8 cellular contexts compared by ENCODE assay signal in genomic region chr20:35284267-35284991, GRCh38. TPM values are rescaled to one million over a fixed set of nuclear protein-coding genes. Genes with fewer than 3 reads are reported as not detected.
DNase-seq lines count a peak whose midpoint lies in the region; ATAC-seq and TF ChIP-seq lines count a peak whose summit lies in the region.

Gene EIF6 (minus strand): TSS chr20:35284772. CDS start chr20:35284487, 285 bp downstream.

- H3K4me3 ChIP-seq in BJ (ENCODE audit: low read depth, low read length) (peak within 1 kb of the TSS; percentile 91), NT2/D1 (ENCODE audit: insufficient read length, low read depth) (peak within 1 kb of the TSS; percentile 95)

- DNase-seq in BJ (ENCODE audit: low read depth) (no peak), HS-27A (ENCODE audit: low read depth) (peak; percentile 84), NT2/D1 (ENCODE audit: low read depth, low spot score) (peak; percentile 88), mesenteric fat pad (ENCODE audit: low spot score) (peak; percentile 93)
- peak; percentile 87 for DNase-seq in activated CD8-positive, alpha-beta memory T cell treated with anti-CD3 and anti-CD28 coated beads, Interleukin-2, amount 10 ng/mL, durations not matched to agents 7 days and 5 days
- peak; percentile 50 for DNase-seq in stimulated activated CD8-positive, alpha-beta memory T cell treated with anti-CD3 and anti-CD28 coated beads, Interleukin-15, amount 100 ng/mL, for 24 hours (ENCODE audit: low read depth)

- H3K27me3 Mint-ChIP-seq in activated CD8-positive, alpha-beta memory T cell treated with anti-CD3 and anti-CD28 coated beads, Interleukin-2, amount 10 ng/mL, durations not matched to agents 7 days and 5 days, result no peaks in the 10 kb centered on the region

- CTCF ChIA-PET in BJ (lab: Yijun Ruan, JAX), result interaction anchor here (0.6 to 2.5 kb wide), 9 partner anchors 12 to 179 kb away, joined by 3 to 10 read pairs (median 4); partner anchors contain the start of gene GDF5
- CTCF ChIA-PET in activated CD8-positive, alpha-beta memory T cell treated with anti-CD3 and anti-CD28 coated beads, Interleukin-2, amount 10 ng/mL, durations not matched to agents 7 days and 5 days (lab: Charles Lee), result interaction anchor here (0.9 to 3.2 kb wide), 13 partner anchors 9 to 411 kb away, joined by 3 to 22 read pairs (median 4); no protein-coding TSS in a partner anchor

- peak within 1 kb of the TSS; percentile 90 for H3K27ac Mint-ChIP-seq in activated CD8-positive, alpha-beta memory T cell treated with anti-CD3 and anti-CD28 coated beads, Interleukin-2, amount 10 ng/mL, durations not matched to agents 7 days and 5 days

- peaks cover 23% of the 10 kb centered on the region for H3K36me3 Mint-ChIP-seq in activated CD8-positive, alpha-beta memory T cell treated with anti-CD3 and anti-CD28 coated beads, Interleukin-2, amount 10 ng/mL, durations not matched to agents 7 days and 5 days

- peak within 1 kb of the TSS; percentile 84 for H3K4me3 Mint-ChIP-seq in activated CD8-positive, alpha-beta memory T cell treated with anti-CD3 and anti-CD28 coated beads, Interleukin-2, amount 10 ng/mL, durations not matched to agents 7 days and 5 days

- H3K27me3 ChIP-seq in BJ (ENCODE audit: control insufficient read depth, insufficient read depth, low read length), result no peaks in the 10 kb centered on the region
- no peaks in the 10 kb centered on the region for H3K27me3 ChIP-seq in NT2/D1 (ENCODE audit: insufficient read depth, insufficient read length)

- in situ Hi-C loops in endometrial microvascular endothelial cells (cut with HindIII; ENCODE audit: inconsistent ontology term, low pct_unique_long_range_greater_than_20kb, low sequenced_read_pairs), result no loop called here

- H3K9ac ChIP-seq in NT2/D1 (ENCODE audit: insufficient read length, low read depth), result peak within 1 kb of the TSS; percentile 99

- H3K9me3 Mint-ChIP-seq in activated CD8-positive, alpha-beta memory T cell treated with anti-CD3 and anti-CD28 coated beads, Interleukin-2, amount 10 ng/mL, durations not matched to agents 7 days and 5 days (ENCODE audit: low read depth), result no peaks in the 10 kb centered on the region

- no peaks in the 10 kb centered on the region for H3K9me3 ChIP-seq in NT2/D1 (ENCODE audit: insufficient read depth, low read length)

- POLR2A ChIA-PET in BJ (lab: Charles Lee), result interaction anchor here (0.6 to 1.2 kb wide), 5 partner anchors 22 to 1573 kb away, joined by 3 to 21 read pairs (median 4); partner anchors contain the start of gene CEP250

- peak; percentile 68 for ATAC-seq in GM19324 (IDR thresholded peaks at IDR 0.05; ENCODE audit: low FRiP score, unreplicated experiment)
- peak; percentile 89 for ATAC-seq in activated CD8-positive, alpha-beta memory T cell treated with anti-CD3 and anti-CD28 coated beads, Interleukin-2, amount 10 ng/mL, durations not matched to agents 7 days and 5 days

- peaks cover 30% of the 10 kb centered on the region for H3K4me1 Mint-ChIP-seq in activated CD8-positive, alpha-beta memory T cell treated with anti-CD3 and anti-CD28 coated beads, Interleukin-2, amount 10 ng/mL, durations not matched to agents 7 days and 5 days

- peaks cover 4% of the 10 kb centered on the region for H3K4me1 ChIP-seq in NT2/D1 (ENCODE audit: insufficient read depth, insufficient read length)

- no peak for TF ChIP-seq CTCF in BJ (IDR thresholded peaks at IDR 0.05; ENCODE audit: insufficient read depth, low read depth, low read length)

- H3K36me3 ChIP-seq in BJ (ENCODE audit: control insufficient read depth, insufficient read depth, low read length), result peaks cover 13% of the 10 kb centered on the region
- H3K36me3 ChIP-seq in NT2/D1 (ENCODE audit: insufficient read depth, insufficient read length, low read length), result peaks cover 42% of the 10 kb centered on the region

RNA-seq across cellular contexts. Expression of gene EIF6, which starts in this region (rescaled TPM):
- 182 and 261 TPM in 2 replicates for polyA plus RNA-seq in BJ (2011; rRNA removed)
- polyA minus RNA-seq in BJ (2011; rRNA and poly(A)+ RNA removed), result 84.4 and 154 TPM in 2 replicates
- 100 to 1,000 TPM in 1 of 2 experiments, 10 to 100 TPM in 1; 98.6 to 121 TPM for total RNA-seq in activated CD8-positive, alpha-beta memory T cell treated with anti-CD3 and anti-CD28 coated beads, Interleukin-2, amount 10 ng/mL, durations not matched to agents 7 days and 5 days
- 220 TPM for total RNA-seq in endometrial microvascular endothelial cells (ENCODE audit: inconsistent ontology term)
- total RNA-seq in mesenteric fat pad, result 93.1 TPM
